In genomic region chr4:121680571-121680970, GRCh38 we compare ENCODE assay signal across 15 cellular contexts. TPM values are rescaled to one million over a fixed set of nuclear protein-coding genes. Genes with fewer than 3 reads are reported as not detected.
DNase-seq lines count a peak whose midpoint lies in the region; ATAC-seq and TF ChIP-seq lines count a peak whose summit lies in the region.
"Had no signal": no experiment of that assay in that cellular context is flagged by ENCODE, and none has a peak within 500 bp of the region (broad histone marks: within the 10 kb centered on the region; RNA-seq: fewer than 3 reads in every experiment).

No MANE protein-coding gene starts in this region.

- no peak overlapping the region for H3K18ac ChIP-seq in mesenchymal stem cell (ENCODE audit: low read depth in 1 of 2, low read length in 2 of 2)

- H3K4me3 ChIP-seq in mesenchymal stem cell (ENCODE audit: insufficient read depth in 1 of 2, low read depth in 1 of 2, low read length in 2 of 2): no peak overlapping the region

- no peak overlapping the region for H2BK5ac ChIP-seq in mesenchymal stem cell (ENCODE audit: low read depth, low read length, poor library complexity, severe bottlenecking)

- H3K4me2 ChIP-seq in mesenchymal stem cell (ENCODE audit: low read length, poor library complexity, severe bottlenecking): no peak overlapping the region

- no peak overlapping the region for H2BK120ac ChIP-seq in mesenchymal stem cell (ENCODE audit: low read depth, low read length)

- no peaks in the 10 kb centered on the region for H3K27me3 Mint-ChIP-seq in HFFc6 (ENCODE audit: insufficient read depth)
- no peaks in the 10 kb centered on the region for H3K27me3 Mint-ChIP-seq in T-helper 17 cell
- H3K27me3 Mint-ChIP-seq: CD4-positive, alpha-beta T cell had no signal

- no peak overlapping the region for H4K91ac ChIP-seq in mesenchymal stem cell (ENCODE audit: low read length)

- no peaks in the 10 kb centered on the region for H3K9me3 Mint-ChIP-seq in HFFc6
- H3K9me3 Mint-ChIP-seq: CD4-positive, alpha-beta T cell; H9 had no signal

- no peak overlapping the region for H3K14ac ChIP-seq in mesenchymal stem cell (ENCODE audit: low read length in 2 of 2)

- peaks cover 4% of the 10 kb centered on the region for H3K79me1 ChIP-seq in mesenchymal stem cell (replicated peaks; ENCODE audit: low read length, poor library complexity, severe bottlenecking)

- H3K36me3 ChIP-seq in mesenchymal stem cell (ENCODE audit: control insufficient read depth in 1 of 2, insufficient read depth in 2 of 2, low read depth in 1 of 2, low read length in 2 of 2): peaks cover 11 to 99% of the 10 kb centered on the region in 2 experiments

- no peaks in the 10 kb centered on the region for H3K27me3 ChIP-seq in mesenchymal stem cell (ENCODE audit: control insufficient read depth in 1 of 2, insufficient read depth in 1 of 2, low read length in 2 of 2)

- DNase-seq in HFFc6 (no peak), T-helper 17 cell (no peak), mesenchymal stem cell (no peak), inferior parietal cortex (ENCODE audit: extremely low spot score) (no peak), T-helper 9 cell (no peak)
- DNase-seq in activated T-cell treated with anti-CD3 and anti-CD28 coated beads, Interleukin-2, amount 50 U/mL, for 1 hour: no peak
- no peak for DNase-seq in central memory CD4-positive, alpha-beta T cell
- DNase-seq: AML-193; Caco-2; CD4-positive, alpha-beta T cell; DMS153; DMS79 treated with DMSO at 0.1 percent for 48 hours; GF-D8; H9 had no signal

- H3K4me1 ChIP-seq in mesenchymal stem cell (ENCODE audit: control insufficient read depth, insufficient read depth, low read depth, low read length): peaks cover 9% of the 10 kb centered on the region

- no peak overlapping the region for H3K4me3 Mint-ChIP-seq in HFFc6
- no peak overlapping the region for H3K4me3 Mint-ChIP-seq in T-helper 17 cell
- H3K4me3 Mint-ChIP-seq: CD4-positive, alpha-beta T cell; H9 had no signal

- H3K4me1 Mint-ChIP-seq in HFFc6 (ENCODE audit: low read depth) (peaks cover 67% of the 10 kb centered on the region), T-helper 17 cell (peaks cover 10% of the 10 kb centered on the region)

- no peak for TF ChIP-seq CTCF in HFFc6 (IDR thresholded peaks at IDR 0.05)

- peak overlapping the region; percentile 10 for H3K9ac ChIP-seq in mesenchymal stem cell (ENCODE audit: low read length)

- H3K9me3 ChIP-seq in T-helper 17 cell (ENCODE audit: control insufficient read depth, low read length, poor library complexity, severe bottlenecking) (no peaks in the 10 kb centered on the region), mesenchymal stem cell (ENCODE audit: control insufficient read depth, low read length) (no peaks in the 10 kb centered on the region)
- H3K9me3 ChIP-seq: Caco-2 had no signal

- H3K27ac Mint-ChIP-seq in HFFc6 (peak overlapping the region; percentile 34; the same call in 1 of the 2 replicates), T-helper 17 cell (peak overlapping the region; percentile 29)
- H3K27ac Mint-ChIP-seq: CD4-positive, alpha-beta T cell had no signal

- no peak for ATAC-seq in T-helper 17 cell

- no peak overlapping the region for H4K8ac ChIP-seq in mesenchymal stem cell (ENCODE audit: low read length)

- peaks cover 53% of the 10 kb centered on the region for H3K36me3 Mint-ChIP-seq in HFFc6 (ENCODE audit: low read depth)
- H3K36me3 Mint-ChIP-seq in T-helper 17 cell (ENCODE audit: low read depth): peaks cover 9% of the 10 kb centered on the region

- no peak overlapping the region for H2BK12ac ChIP-seq in mesenchymal stem cell (ENCODE audit: low read length in 2 of 2)

- H2AFZ ChIP-seq in mesenchymal stem cell (ENCODE audit: low read depth, low read length): no peak overlapping the region

- H3K23ac ChIP-seq in mesenchymal stem cell (ENCODE audit: low read length in 2 of 2): no peak overlapping the region

- WGBS in mesenchymal stem cell: 100% methylated on average over 1 of the region's 3 CpGs

- H3K4ac ChIP-seq in mesenchymal stem cell (ENCODE audit: low read depth in 1 of 2, low read length in 2 of 2): no peak overlapping the region

- H3K27ac ChIP-seq in mesenchymal stem cell (ENCODE audit: low read length, poor library complexity, severe bottlenecking): no peak overlapping the region
- H3K27ac ChIP-seq: C4-2B had no signal

- no peak overlapping the region for H2AK5ac ChIP-seq in mesenchymal stem cell (ENCODE audit: low read length, severe bottlenecking)

- no peak overlapping the region for H2BK15ac ChIP-seq in mesenchymal stem cell (ENCODE audit: low read depth, poor library complexity, severe bottlenecking)

RNA-seq across cellular contexts. Expression of gene ANXA5, which starts 16.2 kb away (rescaled TPM):
- total RNA-seq in HFFc6 (2021; fragmentation: NEBNext Ultra II Directional; extraction: Animal tissue kit (Norgen Biotek cat#: 25700)): 1,000 to 10,000 TPM in 4 of 6 experiments, 100 to 1,000 TPM in 2; 934 to 1,075 (median 1,012) TPM
- total RNA-seq in T-helper 17 cell: 100 to 1,000 TPM; 103 to 108 TPM
- 578 TPM for polyA plus RNA-seq in mesenchymal stem cell (2013, experiment 1 of 2)
- polyA plus RNA-seq in mesenchymal stem cell (2013, experiment 2 of 2): 600 TPM

Comparison
In these comparisons a context has a peak if more than half of its experiments do, and no peak if none do; other contexts are left out.
1. RNA of gene ANXA5, which starts 16.2 kb away (total RNA-seq): 934 to 1,075 TPM in HFFc6; 103 to 108 TPM in T-helper 17 cell; every median in the first group is over 4 times any median in the second.